Comparison of ENCODE assay signal across 1 cellular context in genomic region chr6:44446626-44447297, GRCh38.
TF ChIP-seq lines count a peak whose summit lies in the region.

No MANE protein-coding gene starts in this region.

TF ChIP-seq in HEK293, 187 proteins besides CTCF, POLR2A, EP300 and RAD21 (continued from another document and continues in another):
- peak; percentile 90; the same call in 1 of the 2 replicates for TF ChIP-seq TSHZ1 (tag by site-specific recombination; IDR thresholded peaks at IDR 0.05; ENCODE audit: borderline replicate concordance)
- TF ChIP-seq ZBTB49 (tag by site-specific recombination; IDR thresholded peaks at IDR 0.05; ENCODE audit: low read depth) = no peak
- TF ChIP-seq, protein P1, sequence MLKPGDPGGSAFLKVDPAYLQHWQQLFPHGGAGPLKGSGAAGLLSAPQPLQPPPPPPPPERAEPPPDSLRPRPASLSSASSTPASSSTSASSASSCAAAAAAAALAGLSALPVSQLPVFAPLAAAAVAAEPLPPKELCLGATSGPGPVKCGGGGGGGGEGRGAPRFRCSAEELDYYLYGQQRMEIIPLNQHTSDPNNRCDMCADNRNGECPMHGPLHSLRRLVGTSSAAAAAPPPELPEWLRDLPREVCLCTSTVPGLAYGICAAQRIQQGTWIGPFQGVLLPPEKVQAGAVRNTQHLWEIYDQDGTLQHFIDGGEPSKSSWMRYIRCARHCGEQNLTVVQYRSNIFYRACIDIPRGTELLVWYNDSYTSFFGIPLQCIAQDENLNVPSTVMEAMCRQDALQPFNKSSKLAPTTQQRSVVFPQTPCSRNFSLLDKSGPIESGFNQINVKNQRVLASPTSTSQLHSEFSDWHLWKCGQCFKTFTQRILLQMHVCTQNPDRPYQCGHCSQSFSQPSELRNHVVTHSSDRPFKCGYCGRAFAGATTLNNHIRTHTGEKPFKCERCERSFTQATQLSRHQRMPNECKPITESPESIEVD (tag by site-specific recombination; IDR thresholded peaks at IDR 0.05) = peak; percentile 89
- peak; percentile 40; the same call in 1 of the 2 replicates for TF ChIP-seq ZNF610 (tag by site-specific recombination; IDR thresholded peaks at IDR 0.05; ENCODE audit: borderline replicate concordance)
- TF ChIP-seq ZBTB8A (tag by site-specific recombination; IDR thresholded peaks at IDR 0.05) = peak; percentile 48
- TF ChIP-seq SALL2 (tag by site-specific recombination; IDR thresholded peaks at IDR 0.05; ENCODE audit: borderline replicate concordance) = no peak
- TF ChIP-seq, protein P2, sequence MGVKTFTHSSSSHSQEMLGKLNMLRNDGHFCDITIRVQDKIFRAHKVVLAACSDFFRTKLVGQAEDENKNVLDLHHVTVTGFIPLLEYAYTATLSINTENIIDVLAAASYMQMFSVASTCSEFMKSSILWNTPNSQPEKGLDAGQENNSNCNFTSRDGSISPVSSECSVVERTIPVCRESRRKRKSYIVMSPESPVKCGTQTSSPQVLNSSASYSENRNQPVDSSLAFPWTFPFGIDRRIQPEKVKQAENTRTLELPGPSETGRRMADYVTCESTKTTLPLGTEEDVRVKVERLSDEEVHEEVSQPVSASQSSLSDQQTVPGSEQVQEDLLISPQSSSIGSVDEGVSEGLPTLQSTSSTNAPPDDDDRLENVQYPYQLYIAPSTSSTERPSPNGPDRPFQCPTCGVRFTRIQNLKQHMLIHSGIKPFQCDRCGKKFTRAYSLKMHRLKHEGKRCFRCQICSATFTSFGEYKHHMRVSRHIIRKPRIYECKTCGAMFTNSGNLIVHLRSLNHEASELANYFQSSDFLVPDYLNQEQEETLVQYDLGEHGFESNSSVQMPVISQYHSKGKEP (tag by site-specific recombination; IDR thresholded peaks at IDR 0.05) = peak; percentile 30
- TF ChIP-seq ZNF248 (tag by site-specific recombination; IDR thresholded peaks at IDR 0.05) = no peak
- 0 out of 2 replicates have a peak, but pooled peaks have one; percentile 15 for TF ChIP-seq ZNF335 (tag by site-specific recombination; conservative IDR thresholded peaks at IDR 0.05)
- TF ChIP-seq, protein P3, sequence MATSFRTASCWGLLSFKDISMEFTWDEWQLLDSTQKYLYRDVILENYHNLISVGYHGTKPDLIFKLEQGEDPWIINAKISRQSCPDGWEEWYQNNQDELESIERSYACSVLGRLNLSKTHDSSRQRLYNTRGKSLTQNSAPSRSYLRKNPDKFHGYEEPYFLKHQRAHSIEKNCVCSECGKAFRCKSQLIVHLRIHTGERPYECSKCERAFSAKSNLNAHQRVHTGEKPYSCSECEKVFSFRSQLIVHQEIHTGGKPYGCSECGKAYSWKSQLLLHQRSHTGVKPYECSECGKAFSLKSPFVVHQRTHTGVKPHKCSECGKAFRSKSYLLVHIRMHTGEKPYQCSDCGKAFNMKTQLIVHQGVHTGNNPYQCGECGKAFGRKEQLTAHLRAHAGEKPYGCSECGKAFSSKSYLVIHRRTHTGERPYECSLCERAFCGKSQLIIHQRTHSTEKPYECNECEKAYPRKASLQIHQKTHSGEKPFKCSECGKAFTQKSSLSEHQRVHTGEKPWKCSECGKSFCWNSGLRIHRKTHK (tag by site-specific recombination; IDR thresholded peaks at IDR 0.05) = no peak
- 0 out of 2 replicates have a peak, but pooled peaks have one; percentile 23 for TF ChIP-seq ZBTB1 (tag by site-specific recombination; IDR thresholded peaks at IDR 0.05)
- TF ChIP-seq ZNF366 (tag by site-specific recombination; conservative IDR thresholded peaks at IDR 0.05) = peak; percentile 86
- 0 out of 2 replicates have a peak, but pooled peaks have one; percentile 29 for TF ChIP-seq BCL6B (tag by site-specific recombination; IDR thresholded peaks at IDR 0.05)
- peak; percentile 71 for TF ChIP-seq ZXDB (tag by site-specific recombination; IDR thresholded peaks at IDR 0.05)
- peak; percentile 85 for TF ChIP-seq ZNF629 (tag by site-specific recombination; IDR thresholded peaks at IDR 0.05)
- TF ChIP-seq TCF7L2 (IDR thresholded peaks at IDR 0.05; ENCODE audit: borderline replicate concordance, low read depth, low read length) = peak; percentile 58; the same call in 1 of the 2 replicates
- 0 out of 2 replicates have a peak, but pooled peaks have one; percentile 58 for TF ChIP-seq ZNF10 (tag by site-specific recombination; IDR thresholded peaks at IDR 0.05)
- TF ChIP-seq ZNF561 (tag by site-specific recombination; IDR thresholded peaks at IDR 0.05; ENCODE audit: borderline replicate concordance) = no peak
- no peak for TF ChIP-seq MEIS1 (CRISPR knock-in tag; IDR thresholded peaks at IDR 0.05; ENCODE audit: borderline replicate concordance)
- no peak for TF ChIP-seq ZNF350 (tag by site-specific recombination; IDR thresholded peaks at IDR 0.05)
- no peak for TF ChIP-seq REST (tag by site-specific recombination; IDR thresholded peaks at IDR 0.05)
- TF ChIP-seq ZNF280C (tag by site-specific recombination; IDR thresholded peaks at IDR 0.05) = no peak
- TF ChIP-seq WT1 (tag by site-specific recombination; IDR thresholded peaks at IDR 0.05) = peak; percentile 46; the same call in 1 of the 2 replicates
- TF ChIP-seq BCL11A (tag by site-specific recombination; IDR thresholded peaks at IDR 0.05; ENCODE audit: low read depth) = peak; percentile 56
- TF ChIP-seq HIC1 (tag by site-specific recombination; IDR thresholded peaks at IDR 0.05) = peak; percentile 79
- no peak for TF ChIP-seq ZNF426 (tag by site-specific recombination; IDR thresholded peaks at IDR 0.05)
- no peak; the same call in 1 of the 2 replicates for TF ChIP-seq PATZ1 (tag by site-specific recombination; IDR thresholded peaks at IDR 0.05)
- no peak for TF ChIP-seq ZNF600 (tag by site-specific recombination; IDR thresholded peaks at IDR 0.05)
- peak; percentile 41; the same call in 1 of the 2 replicates for TF ChIP-seq ZNF2 (tag by site-specific recombination; IDR thresholded peaks at IDR 0.05)
- TF ChIP-seq ZNF416 (tag by site-specific recombination; IDR thresholded peaks at IDR 0.05) = no peak
